Comparison of ENCODE assay signal across 36 cellular contexts in genomic region chr9:27260789-27261516, GRCh38. TPM values are rescaled to one million over a fixed set of nuclear protein-coding genes. Genes with fewer than 3 reads are reported as not detected.
"Had no signal": no experiment of that assay in that cellular context is flagged by ENCODE, and none has a peak within 500 bp of the region (broad histone marks: within the 10 kb centered on the region; RNA-seq: fewer than 3 reads in every experiment).

No MANE protein-coding gene starts in this region.

- ATAC-seq: activated CD4-positive, CD25-positive, alpha-beta regulatory T cell treated with anti-CD3 and anti-CD28 coated beads, Interleukin-2, amount 50 U/mL, for 24 hours; activated CD8-positive, alpha-beta T cell treated with anti-CD3 and anti-CD28 coated beads for 36 hours; activated T-cell treated with anti-CD3 and anti-CD28 coated beads, Interleukin-2, amount 50 U/mL, for 4 hours; activated T-helper 17 cell treated with anti-CD3 and anti-CD28 coated beads, Interleukin-2, amount 50 U/mL, for 72 hours; esophagus mucosa had no signal

- DNase-seq: activated B cell treated with CpG ODN at 0.5 μM for 24 hours; activated CD4-positive, alpha-beta T cell treated with anti-CD3 and anti-CD28 coated beads for 48 hours; activated CD4-positive, alpha-beta T cell treated with anti-CD3 and anti-CD28 coated beads, Interleukin-2, amount 50 U/mL, for 1 hour; activated CD4-positive, alpha-beta T cell treated with anti-CD3 and anti-CD28 coated beads, Interleukin-2, amount 50 U/mL, for 48 hours; activated CD8-positive, alpha-beta memory T cell treated with anti-CD3 and anti-CD28 coated beads for 24 hours; activated CD8-positive, alpha-beta T cell treated with anti-CD3 and anti-CD28 coated beads for 36 hours; activated effector memory CD4-positive, alpha-beta T cell treated with Interleukin-2 at 50 U/mL for 16 hours; activated gamma-delta T cell treated with Interleukin-2 at 50 U/mL for 16 hours; activated naive CD4-positive, alpha-beta T cell treated with anti-CD3 and anti-CD28 coated beads, Interleukin-2, amount 50 U/mL, for 16 hours; activated naive CD4-positive, alpha-beta T cell treated with Interleukin-2 at 50 U/mL for 16 hours; activated T-cell treated with anti-CD3 and anti-CD28 coated beads, Interleukin-2, amount 50 U/mL, for 4 hours; amniotic stem cell; anterior cingulate cortex; dorsolateral prefrontal cortex; effector memory CD4-positive, alpha-beta T cell; endodermal cell; foreskin fibroblast; glutamatergic neuron; T-helper 2 cell had no signal

- H3K36me3 ChIP-seq: brain microvascular endothelial cell had no signal

- H3K27ac Mint-ChIP-seq: activated B cell treated with CpG ODN at 0.5 μM for 24 hours; activated CD8-positive, alpha-beta T cell treated with anti-CD3 and anti-CD28 coated beads for 36 hours; activated naive CD8-positive, alpha-beta T cell; activated T-helper 17 cell treated with anti-CD3 and anti-CD28 coated beads, Interleukin-2, amount 50 U/mL, for 72 hours; dendritic cell treated with granulocyte-macrophage colony-stimulating factor and Interleukin-4, amounts not matched to agents 40 ng/mL and 50 ng/mL, for 4 days; endodermal cell had no signal

- FAIRE-seq: astrocyte, bronchial epithelial cell, frontal cortex, TTC549 had no signal

- H3K27ac ChIP-seq: brain microvascular endothelial cell, coronary artery, dorsolateral prefrontal cortex, VCaP had no signal

- H3K27me3 Mint-ChIP-seq: activated B cell treated with CpG ODN at 0.5 μM for 24 hours; activated CD8-positive, alpha-beta T cell treated with anti-CD3 and anti-CD28 coated beads for 36 hours; central memory CD8-positive, alpha-beta T cell had no signal

- H3K4me3 ChIP-seq: coronary artery, dorsolateral prefrontal cortex had no signal

- H3K27me3 ChIP-seq: brain microvascular endothelial cell, dorsolateral prefrontal cortex had no signal

- H3K4me1 Mint-ChIP-seq: activated B cell treated with CpG ODN at 0.5 μM for 24 hours; activated T-helper 17 cell treated with anti-CD3 and anti-CD28 coated beads, Interleukin-2, amount 50 U/mL, for 72 hours; central memory CD8-positive, alpha-beta T cell had no signal

- H3K9me3 Mint-ChIP-seq: activated B cell treated with CpG ODN at 0.5 μM for 24 hours; activated CD8-positive, alpha-beta T cell treated with anti-CD3 and anti-CD28 coated beads for 36 hours; activated T-cell treated with anti-CD3 and anti-CD28 coated beads, Interleukin-2, amount 50 U/mL, for 4 hours; activated T-helper 17 cell treated with anti-CD3 and anti-CD28 coated beads, Interleukin-2, amount 50 U/mL, for 72 hours; central memory CD8-positive, alpha-beta T cell; dendritic cell treated with granulocyte-macrophage colony-stimulating factor and Interleukin-4, amounts not matched to agents 40 ng/mL and 50 ng/mL, for 4 days; endodermal cell had no signal

- H3K4me3 Mint-ChIP-seq: activated B cell treated with CpG ODN at 0.5 μM for 24 hours; activated CD8-positive, alpha-beta T cell treated with anti-CD3 and anti-CD28 coated beads for 36 hours; activated naive CD8-positive, alpha-beta T cell; activated T-cell treated with anti-CD3 and anti-CD28 coated beads, Interleukin-2, amount 50 U/mL, for 4 hours; activated T-helper 17 cell treated with anti-CD3 and anti-CD28 coated beads, Interleukin-2, amount 50 U/mL, for 72 hours; central memory CD8-positive, alpha-beta T cell; dendritic cell treated with granulocyte-macrophage colony-stimulating factor and Interleukin-4, amounts not matched to agents 40 ng/mL and 50 ng/mL, for 4 days; endodermal cell had no signal

- H3K36me3 Mint-ChIP-seq: activated naive CD8-positive, alpha-beta T cell had no signal

RNA-seq across cellular contexts. Expression of gene EQTN, which starts 36.0 kb away (rescaled TPM):
- total RNA-seq: activated B cell treated with CpG ODN at 0.5 μM for 24 hours; activated CD8-positive, alpha-beta T cell treated with anti-CD3 and anti-CD28 coated beads for 36 hours; activated T-cell treated with anti-CD3 and anti-CD28 coated beads, Interleukin-2, amount 50 U/mL, for 4 hours; activated T-helper 17 cell treated with anti-CD3 and anti-CD28 coated beads, Interleukin-2, amount 50 U/mL, for 72 hours; astrocyte; bronchial epithelial cell; cardiac septum; endodermal cell; epithelial cell of proximal tubule; esophagus mucosa; T-helper 1 cell treated with Interleukin-12 subunit alpha and Interleukin-12 subunit beta and Interleukin-4 antibody, amounts not matched to agents 30 ng/mL and 1 ng/mL, for 36 hours had no signal
- polyA plus RNA-seq: adipose tissue had no signal
